ENCODE assay signal across 30 cellular contexts in the genomic region with DNA sequence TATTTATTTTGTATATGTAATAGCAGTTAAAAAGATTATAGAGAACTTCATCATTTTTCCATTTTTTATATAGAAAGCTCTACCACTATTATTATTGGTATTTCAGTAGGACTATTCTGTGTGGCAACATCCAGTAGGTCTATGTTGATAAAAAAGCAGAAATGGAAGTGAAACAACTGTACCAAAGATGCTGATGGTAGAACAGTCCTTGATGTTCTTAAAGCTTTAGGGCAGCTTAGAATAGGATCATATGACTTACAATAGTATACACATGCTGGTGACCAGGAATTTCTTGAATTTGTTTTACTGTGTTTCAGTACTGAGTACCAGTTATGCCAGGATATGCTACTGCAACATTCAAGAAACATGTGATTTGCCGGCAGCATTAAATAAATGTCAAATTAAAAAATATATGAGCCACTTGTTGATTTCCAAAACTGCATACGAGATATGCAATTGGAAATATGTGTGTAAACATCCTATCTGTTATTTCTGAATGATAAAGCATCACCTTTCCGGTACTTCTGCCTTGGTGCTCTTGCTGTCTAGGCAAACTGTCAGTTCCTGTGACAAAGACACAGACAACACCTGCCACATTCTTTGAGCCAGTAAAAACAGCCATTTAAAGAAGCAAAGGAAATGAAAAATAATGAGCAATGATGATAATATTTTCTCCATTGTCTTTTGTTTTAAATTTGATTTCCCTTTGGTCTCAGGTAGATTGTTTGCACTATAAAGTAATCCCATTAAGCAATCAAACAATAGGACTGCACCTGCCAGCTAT.
DNase-seq lines count a peak whose midpoint lies in the region; ATAC-seq and TF ChIP-seq lines count a peak whose summit lies in the region.
"Had no signal": no experiment of that assay in that cellular context is flagged by ENCODE, and none has a peak within 500 bp of the region (broad histone marks: within the 10 kb centered on the region; RNA-seq: fewer than 3 reads in every experiment).

No MANE protein-coding gene starts in this region.

- WGBS in hepatocyte (ENCODE audit: low lambda C conversion rate, missing lambda C conversion rate): 85% methylated on average over 3 of the region's 3 CpGs

- H3K9me3 ChIP-seq in hepatocyte (ENCODE audit: low read depth): no peaks in the 10 kb centered on the region
- H3K9me3 ChIP-seq: A549, gastrocnemius medialis, thoracic aorta, vagina had no signal

- H3K27ac ChIP-seq in hepatocyte: peak overlapping the region; percentile 10
- H3K27ac ChIP-seq: A549, gastrocnemius medialis, HL-60, KMS-11, PC-9, thoracic aorta, vagina, WERI-Rb-1 had no signal

- no peak overlapping the region for H3K4me3 ChIP-seq in hepatocyte
- H3K4me3 ChIP-seq: A549, gastrocnemius medialis, GM23338, PC-9, thoracic aorta, vagina had no signal

- ATAC-seq in GM18909 (IDR thresholded peaks at IDR 0.05; ENCODE audit: poor library complexity, unreplicated experiment): peak; percentile 42
- no peak for ATAC-seq in stimulated activated naive B cell treated with anti-CD40 and anti-IgM and Interleukin-4, amounts not matched to agents 10 μg/mL and 1 μg/mL and 100 μg/mL, for 72 hours (replicated peaks)
- ATAC-seq in naive thymus-derived CD8-positive, alpha-beta T cell: no peak
- ATAC-seq: A549, gastrocnemius medialis, left ventricle myocardium superior had no signal

- H3K4me3 Mint-ChIP-seq in stimulated activated naive B cell treated with anti-CD40 and anti-IgM and Interleukin-4, amounts not matched to agents 10 μg/mL and 1 μg/mL and 100 μg/mL, for 72 hours: no peak overlapping the region
- H3K4me3 Mint-ChIP-seq in naive thymus-derived CD8-positive, alpha-beta T cell: no peak overlapping the region
- H3K4me3 Mint-ChIP-seq: activated T-cell treated with anti-CD3 and anti-CD28 coated beads, Interleukin-2, amount 50 U/mL, for 24 hours; CD4-positive, alpha-beta T cell; GM23338; HFFc6; stimulated activated naive CD8-positive, alpha-beta T cell treated with anti-CD3 and anti-CD28 coated beads, Interleukin-15, Interleukin-2, amounts not matched to agents 100 ng/mL and 50 ng/mL, for 24 hours had no signal

- no peaks in the 10 kb centered on the region for H4K20me1 ChIP-seq in hepatocyte (ENCODE audit: insufficient read depth, poor library complexity, severe bottlenecking)

- H3K27me3 Mint-ChIP-seq in stimulated activated naive B cell treated with anti-CD40 and anti-IgM and Interleukin-4, amounts not matched to agents 10 μg/mL and 1 μg/mL and 100 μg/mL, for 72 hours: no peaks in the 10 kb centered on the region
- no peaks in the 10 kb centered on the region for H3K27me3 Mint-ChIP-seq in naive thymus-derived CD8-positive, alpha-beta T cell
- H3K27me3 Mint-ChIP-seq: activated T-cell treated with anti-CD3 and anti-CD28 coated beads, Interleukin-2, amount 50 U/mL, for 24 hours; CD4-positive, alpha-beta T cell; stimulated activated naive CD8-positive, alpha-beta T cell treated with anti-CD3 and anti-CD28 coated beads, Interleukin-15, Interleukin-2, amounts not matched to agents 100 ng/mL and 50 ng/mL, for 24 hours had no signal

- DNase-seq in COR-L47 (lab: John Stamatoyannopoulos, UW) (peak; percentile 93), NCI-H1930 (lab: John Stamatoyannopoulos, UW) (peak; percentile 64 to 71), hepatocyte (ENCODE audit: low spot score) (no peak), NCI-H2107 (lab: John Stamatoyannopoulos, UW) (no peak)
- no peak for DNase-seq in stimulated activated CD4-positive, alpha-beta T cell treated with anti-CD3 and anti-CD28 coated beads, Interleukin-15, amount 100 ng/mL, for 24 hours
- DNase-seq in stimulated activated naive B cell treated with anti-CD40 and anti-IgM and Interleukin-4, amounts not matched to agents 10 μg/mL and 1 μg/mL and 100 μg/mL, for 72 hours: no peak
- no peak for DNase-seq in naive thymus-derived CD8-positive, alpha-beta T cell
- DNase-seq: activated CD4-positive, alpha-beta T cell treated with anti-CD3 and anti-CD28 coated beads for 48 hours; activated T-cell treated with anti-CD3 and anti-CD28 coated beads, Interleukin-2, amount 50 U/mL, for 24 hours; AML-193; CD4-positive, alpha-beta T cell; gastrocnemius medialis; HFFc6; hypothalamus; left ventricle myocardium superior; NCI-H2081 treated with DMSO at 0.1 percent for 48 hours; NCI-H446 treated with DMSO at 0.1 percent for 48 hours; nucleus accumbens; PC-9; Right ventricle myocardium superior; T-helper 9 cell; WERI-Rb-1 had no signal

- no peaks in the 10 kb centered on the region for H3K9me3 Mint-ChIP-seq in stimulated activated naive B cell treated with anti-CD40 and anti-IgM and Interleukin-4, amounts not matched to agents 10 μg/mL and 1 μg/mL and 100 μg/mL, for 72 hours
- peaks cover 0 to 4% (median 0%) of the 10 kb centered on the region in 9 donors for H3K9me3 Mint-ChIP-seq in naive thymus-derived CD8-positive, alpha-beta T cell
- H3K9me3 Mint-ChIP-seq: activated T-cell treated with anti-CD3 and anti-CD28 coated beads, Interleukin-2, amount 50 U/mL, for 24 hours; CD4-positive, alpha-beta T cell; GM23338; stimulated activated naive CD8-positive, alpha-beta T cell treated with anti-CD3 and anti-CD28 coated beads, Interleukin-15, Interleukin-2, amounts not matched to agents 100 ng/mL and 50 ng/mL, for 24 hours had no signal

- no peaks in the 10 kb centered on the region for H3K27me3 ChIP-seq in hepatocyte
- H3K27me3 ChIP-seq: gastrocnemius medialis, vagina had no signal

- H3K36me3 ChIP-seq in hepatocyte (replicated peaks; ENCODE audit: insufficient read depth, low read depth): no peaks in the 10 kb centered on the region
- H3K36me3 ChIP-seq: gastrocnemius medialis, thoracic aorta, vagina, WERI-Rb-1 had no signal

- H3K4me1 Mint-ChIP-seq in stimulated activated naive B cell treated with anti-CD40 and anti-IgM and Interleukin-4, amounts not matched to agents 10 μg/mL and 1 μg/mL and 100 μg/mL, for 72 hours: no peaks in the 10 kb centered on the region
- no peaks in the 10 kb centered on the region for H3K4me1 Mint-ChIP-seq in naive thymus-derived CD8-positive, alpha-beta T cell

- no peak for TF ChIP-seq CTCF in hepatocyte (IDR thresholded peaks at IDR 0.05; ENCODE audit: poor library complexity)

- peaks cover 9% of the 10 kb centered on the region for H3K4me1 ChIP-seq in hepatocyte (ENCODE audit: insufficient read depth)
- H3K4me1 ChIP-seq: gastrocnemius medialis, vagina had no signal

- POLR2A ChIA-PET in naive thymus-derived CD8-positive, alpha-beta T cell (lab: Charles Lee): no interaction called here

- H3K36me3 Mint-ChIP-seq in stimulated activated naive B cell treated with anti-CD40 and anti-IgM and Interleukin-4, amounts not matched to agents 10 μg/mL and 1 μg/mL and 100 μg/mL, for 72 hours: no peaks in the 10 kb centered on the region
- H3K36me3 Mint-ChIP-seq in naive thymus-derived CD8-positive, alpha-beta T cell: no peaks in the 10 kb centered on the region

- no peak overlapping the region for H2AFZ ChIP-seq in hepatocyte
- H2AFZ ChIP-seq: GM23338, PC-9 had no signal

- no peaks in the 10 kb centered on the region for H3K9me2 ChIP-seq in hepatocyte (replicated peaks; ENCODE audit: insufficient read depth)

- no peak overlapping the region for H3K27ac Mint-ChIP-seq in stimulated activated naive B cell treated with anti-CD40 and anti-IgM and Interleukin-4, amounts not matched to agents 10 μg/mL and 1 μg/mL and 100 μg/mL, for 72 hours
- no peak overlapping the region for H3K27ac Mint-ChIP-seq in naive thymus-derived CD8-positive, alpha-beta T cell
- H3K27ac Mint-ChIP-seq: activated T-cell treated with anti-CD3 and anti-CD28 coated beads, Interleukin-2, amount 50 U/mL, for 24 hours; CD4-positive, alpha-beta T cell; GM23338; HFFc6; stimulated activated naive CD8-positive, alpha-beta T cell treated with anti-CD3 and anti-CD28 coated beads, Interleukin-15, Interleukin-2, amounts not matched to agents 100 ng/mL and 50 ng/mL, for 24 hours had no signal

- no peak overlapping the region for H3K4me2 ChIP-seq in hepatocyte
- H3K4me2 ChIP-seq: GM23338, KMS-11, PC-9 had no signal

- H3K79me2 ChIP-seq in hepatocyte: no peaks in the 10 kb centered on the region

Comparison
In these comparisons a context has a peak if more than half of its experiments do, and no peak if none do; other contexts are left out.
1. DNase-seq: peak in COR-L47 (single experiment) and NCI-H1930 (2 of 2); none in hepatocyte (single experiment), NCI-H2107 (single experiment), stimulated activated CD4-positive, alpha-beta T cell treated with anti-CD3 and anti-CD28 coated beads, Interleukin-15, amount 100 ng/mL, for 24 hours (single experiment), stimulated activated naive B cell treated with anti-CD40 and anti-IgM and Interleukin-4, amounts not matched to agents 10 μg/mL and 1 μg/mL and 100 μg/mL, for 72 hours (single experiment) and naive thymus-derived CD8-positive, alpha-beta T cell (0 of 10).